ENCODE assay signal across 16 cellular contexts in the genomic region with DNA sequence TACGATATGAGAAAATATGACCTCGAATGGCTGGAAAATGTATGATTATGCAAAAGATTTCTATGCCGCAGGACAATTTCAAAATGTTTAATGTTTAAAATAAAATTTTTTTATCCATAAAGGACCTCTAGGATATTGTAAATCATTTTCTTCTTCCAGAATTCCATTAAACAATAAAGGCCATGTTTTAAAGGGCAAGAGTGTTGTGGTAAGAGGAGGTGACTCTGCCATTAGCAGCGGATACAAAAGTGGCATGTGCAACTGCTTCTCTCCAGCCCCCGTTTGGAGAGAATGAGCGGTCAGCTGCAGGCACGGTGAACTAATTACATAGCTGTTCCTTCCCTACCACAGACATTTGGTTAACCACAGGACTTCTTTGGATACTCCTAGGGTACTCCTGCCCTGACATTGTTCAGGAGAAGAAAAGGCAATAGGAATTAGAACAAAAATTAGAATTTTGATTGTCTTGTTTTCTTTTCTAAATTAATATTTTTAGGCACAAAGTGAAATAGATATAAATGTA.
DNase-seq lines count a peak whose midpoint lies in the region; ATAC-seq, FAIRE-seq and TF ChIP-seq lines count a peak whose summit lies in the region.
"Had no signal": no experiment of that assay in that cellular context is flagged by ENCODE, and none has a peak within 500 bp of the region (broad histone marks: within the 10 kb centered on the region; RNA-seq: fewer than 3 reads in every experiment).

No MANE protein-coding gene starts in this region.

- no peaks in the 10 kb centered on the region for H4K20me1 ChIP-seq in GM12878 (ENCODE audit: control insufficient read depth, insufficient read depth)

- DNase-seq in EH (ENCODE audit: low read depth) (peak; percentile 68), MV-4-11 (lab: John Stamatoyannopoulos, UW) (peak; percentile 20), GM12878 (ENCODE audit: low read depth, low spot score) (no peak), myocyte (ENCODE audit: low read depth) (peak; percentile 98), ovary (no peak), amygdala (lab: John Stamatoyannopoulos, UW) (no peak), SKM-1 treated with dmso at 0.1 percent for 144 hours (lab: John Stamatoyannopoulos, UW; ENCODE audit: unreplicated experiment) (no peak)
- DNase-seq: activated CD4-positive, alpha-beta T cell treated with anti-CD3 and anti-CD28 coated beads, Interleukin-2, amount 50 U/mL, for 1 hour; activated T-cell treated with anti-CD3 and anti-CD28 coated beads, Interleukin-2, amount 50 U/mL, for 24 hours; amniotic stem cell; NCI-H1417 treated with DMSO at 0.1 percent for 48 hours; OCI-M1; T-helper 17 cell had no signal

- no peak overlapping the region for H3K9ac ChIP-seq in GM12878 (ENCODE audit: control insufficient read depth, insufficient read depth, low read length)

- TF ChIP-seq EP300 in GM12878 (IDR thresholded peaks at IDR 0.05; ENCODE audit: borderline replicate concordance in 1 of 2, control insufficient read depth in 1 of 2, low read depth in 2 of 2, low read length in 2 of 2) (no peak), ovary (IDR thresholded peaks at IDR 0.05) (no peak)

- FAIRE-seq in GM12878 (lab: Jason Lieb, UNC) = peak; percentile 18
- FAIRE-seq: HepG2 had no signal

- H3K9me3 ChIP-seq in GM12878 (replicated peaks; ENCODE audit: control insufficient read depth, insufficient read depth, low read length) = no peaks in the 10 kb centered on the region
- no peaks in the 10 kb centered on the region for H3K9me3 ChIP-seq in ovary
- H3K9me3 ChIP-seq: thyroid gland had no signal

- no peak overlapping the region for H3K4me3 ChIP-seq in GM12878
- no peak overlapping the region for H3K4me3 ChIP-seq in ovary
- H3K4me3 ChIP-seq: thyroid gland had no signal

- TF ChIP-seq POLR2A in GM12878 (IDR thresholded peaks at IDR 0.05; ENCODE audit: low read depth, low read length) (no peak), ovary (IDR thresholded peaks at IDR 0.05) (no peak)

- ATAC-seq in GM12878 (no peak; the same call in 2 of the 3 replicates), HG03280 (IDR thresholded peaks at IDR 0.05; ENCODE audit: unreplicated experiment) (no peak)
- ATAC-seq: HepG2, T-helper 17 cell had no signal

- no peaks in the 10 kb centered on the region for H3K79me2 ChIP-seq in GM12878 (ENCODE audit: control insufficient read depth, insufficient read depth, low read length)

- CTCF ChIA-PET in GM12878 (lab: Yijun Ruan, JAX) = interaction anchor here (1.0 kb wide), 1 partner anchor 30 kb away, joined by 3 read pairs; no protein-coding TSS in a partner anchor

- WGBS in GM12878 (ENCODE audit: insufficient coverage, insufficient replicate concordance, low lambda C conversion rate, missing lambda C conversion rate) = 87% methylated on average over 7 of the region's 7 CpGs
- WGBS in ovary, 3 donors = 95% methylated on average over 7 of the region's 7 CpGs

- intact Hi-C loops in GM12878 (cut with micrococcal nuclease; ENCODE audit: unreplicated experiment) (no loop called here), ovary (cut with DNase I) (no loop called here)

- H3K27me3 ChIP-seq in GM12878 (replicated peaks in 1 of 2; ENCODE audit: control insufficient read depth in 2 of 2, insufficient read depth in 2 of 2, low read length in 1 of 2) (no peaks in the 10 kb centered on the region), ovary (no peaks in the 10 kb centered on the region)
- H3K27me3 ChIP-seq: thyroid gland had no signal

- RAD21 ChIA-PET in GM12878 (lab: Charles Lee; ENCODE audit: unreplicated experiment) = no interaction called here

- SMC1A ChIA-PET in GM12878 (lab: Charles Lee; ENCODE audit: uncharacterized antibody, unreplicated experiment) = interaction anchor here (0.9 to 1.7 kb wide), 3 partner anchors 21 to 268 kb away, joined by 3 to 5 read pairs (median 3); no protein-coding TSS in a partner anchor

- H3K4me1 ChIP-seq in GM12878 (ENCODE audit: control insufficient read depth, insufficient read depth, low read length) (no peaks in the 10 kb centered on the region), ovary (ENCODE audit: insufficient read depth) (no peaks in the 10 kb centered on the region)

- POLR2A ChIA-PET in GM12878 (lab: Charles Lee) = no interaction called here

- in situ Hi-C loops in GM12878 (cut with MboI) = no loop called here

- no TSS peak for BruUV-seq in GM12878 (replicated peaks; lab: Mats Ljungman, UMichigan)

- H3K27ac ChIP-seq in GM12878 (ENCODE audit: control insufficient read depth, insufficient read depth) (no peak overlapping the region), ovary (no peak overlapping the region)
- H3K27ac ChIP-seq: thyroid gland had no signal

- TF ChIP-seq RAD21 in GM12878 (IDR thresholded peaks at IDR 0.05; ENCODE audit: insufficient read depth, low read depth, low read length) = no peak

- H3K4me2 ChIP-seq in GM12878 (ENCODE audit: control insufficient read depth, insufficient read depth) = no peak overlapping the region

- TF ChIP-seq CTCF in GM12878 (IDR thresholded peaks at IDR 0.05 in 2 of 3, conservative IDR thresholded peaks at IDR 0.05 in 1 of 3; ENCODE audit: control insufficient read depth in 2 of 3, extremely low read depth in 1 of 3, insufficient read depth in 1 of 3, low read depth in 3 of 3, low read length in 3 of 3) (no peak), ovary (IDR thresholded peaks at IDR 0.05) (no peak)

- H3K36me3 ChIP-seq in GM12878 (ENCODE audit: control insufficient read depth in 2 of 2, insufficient read depth in 2 of 2, low read length in 1 of 2) (no peaks in the 10 kb centered on the region), ovary (no peaks in the 10 kb centered on the region)

- no peak overlapping the region for H2AFZ ChIP-seq in GM12878 (ENCODE audit: control insufficient read depth, low read depth, low read length)

TF ChIP-seq in GM12878, 131 proteins besides CTCF, POLR2A, EP300 and RAD21 (continues in another document):
- TF ChIP-seq BHLHE40 (IDR thresholded peaks at IDR 0.05; ENCODE audit: borderline replicate concordance in 1 of 2, low read depth in 2 of 2, low read length in 1 of 2) (no peak), ASH2L (IDR thresholded peaks at IDR 0.05; ENCODE audit: borderline replicate concordance, low read depth) (no peak), NFIC (IDR thresholded peaks at IDR 0.05; ENCODE audit: low read depth, low read length) (no peak), ZBED1 (IDR thresholded peaks at IDR 0.05; ENCODE audit: borderline replicate concordance) (no peak), PAX5 (IDR thresholded peaks at IDR 0.05; ENCODE audit: borderline replicate concordance, low read depth, low read length) (no peak), MTA3 (IDR thresholded peaks at IDR 0.05; ENCODE audit: borderline replicate concordance, low read length) (no peak), BMI1 (IDR thresholded peaks at IDR 0.05; ENCODE audit: borderline replicate concordance) (no peak)
- TF ChIP-seq, protein P1, sequence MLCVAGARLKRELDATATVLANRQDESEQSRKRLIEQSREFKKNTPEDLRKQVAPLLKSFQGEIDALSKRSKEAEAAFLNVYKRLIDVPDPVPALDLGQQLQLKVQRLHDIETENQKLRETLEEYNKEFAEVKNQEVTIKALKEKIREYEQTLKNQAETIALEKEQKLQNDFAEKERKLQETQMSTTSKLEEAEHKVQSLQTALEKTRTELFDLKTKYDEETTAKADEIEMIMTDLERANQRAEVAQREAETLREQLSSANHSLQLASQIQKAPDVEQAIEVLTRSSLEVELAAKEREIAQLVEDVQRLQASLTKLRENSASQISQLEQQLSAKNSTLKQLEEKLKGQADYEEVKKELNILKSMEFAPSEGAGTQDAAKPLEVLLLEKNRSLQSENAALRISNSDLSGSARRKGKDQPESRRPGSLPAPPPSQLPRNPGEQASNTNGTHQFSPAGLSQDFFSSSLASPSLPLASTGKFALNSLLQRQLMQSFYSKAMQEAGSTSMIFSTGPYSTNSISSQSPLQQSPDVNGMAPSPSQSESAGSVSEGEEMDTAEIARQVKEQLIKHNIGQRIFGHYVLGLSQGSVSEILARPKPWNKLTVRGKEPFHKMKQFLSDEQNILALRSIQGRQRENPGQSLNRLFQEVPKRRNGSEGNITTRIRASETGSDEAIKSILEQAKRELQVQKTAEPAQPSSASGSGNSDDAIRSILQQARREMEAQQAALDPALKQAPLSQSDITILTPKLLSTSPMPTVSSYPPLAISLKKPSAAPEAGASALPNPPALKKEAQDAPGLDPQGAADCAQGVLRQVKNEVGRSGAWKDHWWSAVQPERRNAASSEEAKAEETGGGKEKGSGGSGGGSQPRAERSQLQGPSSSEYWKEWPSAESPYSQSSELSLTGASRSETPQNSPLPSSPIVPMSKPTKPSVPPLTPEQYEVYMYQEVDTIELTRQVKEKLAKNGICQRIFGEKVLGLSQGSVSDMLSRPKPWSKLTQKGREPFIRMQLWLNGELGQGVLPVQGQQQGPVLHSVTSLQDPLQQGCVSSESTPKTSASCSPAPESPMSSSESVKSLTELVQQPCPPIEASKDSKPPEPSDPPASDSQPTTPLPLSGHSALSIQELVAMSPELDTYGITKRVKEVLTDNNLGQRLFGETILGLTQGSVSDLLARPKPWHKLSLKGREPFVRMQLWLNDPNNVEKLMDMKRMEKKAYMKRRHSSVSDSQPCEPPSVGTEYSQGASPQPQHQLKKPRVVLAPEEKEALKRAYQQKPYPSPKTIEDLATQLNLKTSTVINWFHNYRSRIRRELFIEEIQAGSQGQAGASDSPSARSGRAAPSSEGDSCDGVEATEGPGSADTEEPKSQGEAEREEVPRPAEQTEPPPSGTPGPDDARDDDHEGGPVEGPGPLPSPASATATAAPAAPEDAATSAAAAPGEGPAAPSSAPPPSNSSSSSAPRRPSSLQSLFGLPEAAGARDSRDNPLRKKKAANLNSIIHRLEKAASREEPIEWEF (IDR thresholded peaks at IDR 0.05; ENCODE audit: insufficient replicate concordance, low read depth, low read length) = no peak

Comparison
In these comparisons a context has a peak if more than half of its experiments do, and no peak if none do; other contexts are left out.
1. DNase-seq: peak in EH (single experiment), MV-4-11 (single experiment) and myocyte (single experiment); none in GM12878 (single experiment), ovary (0 of 5), amygdala (0 of 56) and SKM-1 treated with dmso at 0.1 percent for 144 hours (single experiment).